8 cellular contexts compared by ENCODE assay signal in genomic region chr2:27356056-27356381, GRCh38. TPM values are rescaled to one million over a fixed set of nuclear protein-coding genes. Genes with fewer than 3 reads are reported as not detected.
A peak's percentile ranks its signal among the peaks of the same experiment; 100 is the strongest.
DNase-seq lines count a peak whose midpoint lies in the region; TF ChIP-seq lines count a peak whose summit lies in the region.

No MANE protein-coding gene starts in this region.

- peak overlapping the region; percentile 98 for H3K27ac ChIP-seq in HEK293 (ENCODE audit: extremely low read depth, low read depth, low read length)
- H3K27ac ChIP-seq in neutrophil: peak overlapping the region; percentile 92

- POLR2A ChIA-PET in HEK293 (lab: Yijun Ruan, JAX): interaction anchor here (0.5 to 2.1 kb wide), 16 partner anchors 11 to 308 kb away, joined by 3 to 22 read pairs (median 5); partner anchors contain the start of genes AGBL5, EIF2B4, MPV17 and NRBP1

- H3K27me3 ChIP-seq in neutrophil: no peaks in the 10 kb centered on the region

- peaks cover 6% of the 10 kb centered on the region for H3K4me1 ChIP-seq in HEK293 (ENCODE audit: control insufficient read depth, insufficient read depth, low read length)
- H3K4me1 ChIP-seq in neutrophil (ENCODE audit: control insufficient read depth in 1 of 2, insufficient read depth in 1 of 2, low read depth in 1 of 2, low read length in 1 of 2): peaks cover 18 to 22% of the 10 kb centered on the region in 2 experiments

- peak overlapping the region; percentile 99 for H3K4me3 ChIP-seq in HEK293 (ENCODE audit: low read depth, low read length)
- peak overlapping the region; percentile 82 for H3K4me3 ChIP-seq in WI38 (ENCODE audit: low read depth, low read length)
- peak overlapping the region; percentile 91 for H3K4me3 ChIP-seq in fibroblast of villous mesenchyme (ENCODE audit: low read depth, low read length)
- H3K4me3 ChIP-seq in neutrophil (ENCODE audit: low read depth in 1 of 2, low read length in 1 of 2): peak overlapping the region; percentile 89 to 94

- H3K36me3 ChIP-seq in HEK293 (ENCODE audit: control insufficient read depth in 2 of 2, insufficient read depth in 1 of 2, low read length in 2 of 2) (peaks cover 0 to 7% of the 10 kb centered on the region in 2 experiments; a peak in 2 of 3 replicates), neutrophil (no peaks in the 10 kb centered on the region)

- H3K9me3 ChIP-seq in HEK293 (ENCODE audit: control insufficient read depth, insufficient read depth, low read depth, low read length) (no peaks in the 10 kb centered on the region), neutrophil (no peaks in the 10 kb centered on the region)

- DNase-seq in activated gamma-delta T cell (lab: John Stamatoyannopoulos, UW) (peak; percentile 38), activated gamma-delta T cell treated with Interleukin-2 at 50 U/mL for 16 hours (no peak), M059J (ENCODE audit: low read depth) (peak; percentile 72), fibroblast of villous mesenchyme (ENCODE audit: low read depth) (peak; percentile 76)
- no peak for DNase-seq in stimulated activated CD4-positive, alpha-beta T cell treated with anti-CD3 and anti-CD28 coated beads, Interleukin-15, amount 100 ng/mL, for 24 hours

- CTCF ChIA-PET in HEK293 (lab: Yijun Ruan, JAX): no interaction called here

- TF ChIP-seq CTCF in HEK293 (tag by site-specific recombination; IDR thresholded peaks at IDR 0.05) (no peak), WI38 (IDR thresholded peaks at IDR 0.05; ENCODE audit: low read depth, low read length) (no peak), fibroblast of villous mesenchyme (IDR thresholded peaks at IDR 0.05; ENCODE audit: insufficient read depth, low read depth, low read length) (no peak), neutrophil (IDR thresholded peaks at IDR 0.05) (no peak)

TF ChIP-seq in HEK293, 187 proteins besides CTCF, POLR2A, EP300 and RAD21:
- TF ChIP-seq ZNF777 (tag by site-specific recombination; IDR thresholded peaks at IDR 0.05; ENCODE audit: borderline replicate concordance): 0 out of 2 replicates have a peak, but pooled peaks have one; percentile 46
- no peak for TF ChIP-seq ZNF571 (tag by site-specific recombination; IDR thresholded peaks at IDR 0.05)
- TF ChIP-seq ZNF341 (tag by site-specific recombination; IDR thresholded peaks at IDR 0.05; ENCODE audit: low read depth): no peak
- no peak for TF ChIP-seq ZNF302 (tag by site-specific recombination; IDR thresholded peaks at IDR 0.05; ENCODE audit: low read depth)
- no peak for TF ChIP-seq ZFP37 (tag by site-specific recombination; IDR thresholded peaks at IDR 0.05)
- no peak for TF ChIP-seq IKZF3 (tag by site-specific recombination; IDR thresholded peaks at IDR 0.05)
- TF ChIP-seq ZSCAN5A (tag by site-specific recombination; IDR thresholded peaks at IDR 0.05): no peak
- no peak for TF ChIP-seq ZNF366 (tag by site-specific recombination; conservative IDR thresholded peaks at IDR 0.05)
- peak; percentile 65; the same call in 1 of the 2 replicates for TF ChIP-seq ZBTB48 (tag by site-specific recombination; IDR thresholded peaks at IDR 0.05)
- TF ChIP-seq ZFP41 (tag by site-specific recombination; IDR thresholded peaks at IDR 0.05; ENCODE audit: borderline replicate concordance): no peak

RNA-seq across cellular contexts. Expression of gene GTF3C2, which starts 0.5 kb away (rescaled TPM):
- 32.3 and 34.0 TPM in 2 replicates for total RNA-seq in M059J (2014; rRNA removed; shearing (Covaris generic))
- total RNA-seq in fibroblast of villous mesenchyme: 30.9 and 36.7 TPM in 2 replicates

RNA-seq across cellular contexts. Expression of gene EIF2B4, which starts 14.1 kb away (rescaled TPM):
- total RNA-seq in M059J (2014; rRNA removed; shearing (Covaris generic)): 24.3 and 31.1 TPM in 2 replicates
- total RNA-seq in fibroblast of villous mesenchyme: 28.9 and 29.3 TPM in 2 replicates

RNA-seq across cellular contexts. Expression of gene SNX17, which starts 14.4 kb away (rescaled TPM):
- 70.4 and 88.3 TPM in 2 replicates for total RNA-seq in M059J (2014; rRNA removed; shearing (Covaris generic))
- total RNA-seq in fibroblast of villous mesenchyme: 166 and 169 TPM in 2 replicates

RNA-seq across cellular contexts. Expression of gene ZNF513, which starts 24.5 kb away (rescaled TPM):
- total RNA-seq in M059J (2014; rRNA removed; shearing (Covaris generic)): 3.6 and 7.6 TPM in 2 replicates
- 11.7 and 11.9 TPM in 2 replicates for total RNA-seq in fibroblast of villous mesenchyme

RNA-seq across cellular contexts. Expression of gene MPV17, which starts 33.1 kb away (rescaled TPM):
- total RNA-seq in M059J (2014; rRNA removed; shearing (Covaris generic)): 92.5 and 95.2 TPM in 2 replicates
- 57.0 and 73.8 TPM in 2 replicates for total RNA-seq in fibroblast of villous mesenchyme

Comparison
In these comparisons a context has a peak if more than half of its experiments do, and no peak if none do; other contexts are left out.
1. DNase-seq: peak in activated gamma-delta T cell (single experiment), M059J (single experiment) and fibroblast of villous mesenchyme (single experiment); none in activated gamma-delta T cell treated with Interleukin-2 at 50 U/mL for 16 hours (single experiment) and stimulated activated CD4-positive, alpha-beta T cell treated with anti-CD3 and anti-CD28 coated beads, Interleukin-15, amount 100 ng/mL, for 24 hours (single experiment).
2. Peak in every context shown above with its lines, with median percentiles within 50 percentile points of each other: H3K4me3 ChIP-seq.